22 cellular contexts compared by ENCODE assay signal in genomic region chr3:184912166-184912565, GRCh38.
DNase-seq lines count a peak whose midpoint lies in the region; FAIRE-seq and TF ChIP-seq lines count a peak whose summit lies in the region.
"Had no signal": no experiment of that assay in that cellular context is flagged by ENCODE, and none has a peak within 500 bp of the region (broad histone marks: within the 10 kb centered on the region; RNA-seq: fewer than 3 reads in every experiment).

No MANE protein-coding gene starts in this region.

- H3K27ac Mint-ChIP-seq in neural progenitor cell, result no peak overlapping the region
- H3K27ac Mint-ChIP-seq in activated CD4-positive, alpha-beta T cell treated with anti-CD3 and anti-CD28 coated beads, Interleukin-2, amount 10 ng/mL, durations not matched to agents 7 days and 5 days, result no peak overlapping the region
- H3K27ac Mint-ChIP-seq: CD4-positive, alpha-beta T cell had no signal

- H3K4ac ChIP-seq in H1 (replicated peaks; ENCODE audit: insufficient read length, low read depth, low read length), result no peak overlapping the region

- TF ChIP-seq POLR2A in H1 (IDR thresholded peaks at IDR 0.05; ENCODE audit: control extremely low read depth in 1 of 2, low read depth in 2 of 2, low read length in 2 of 2) (no peak), vagina (IDR thresholded peaks at IDR 0.05) (no peak)

- H3K27me3 Mint-ChIP-seq in neural progenitor cell (ENCODE audit: insufficient read depth, low read depth), result no peaks in the 10 kb centered on the region
- no peaks in the 10 kb centered on the region for H3K27me3 Mint-ChIP-seq in activated CD4-positive, alpha-beta T cell treated with anti-CD3 and anti-CD28 coated beads, Interleukin-2, amount 10 ng/mL, durations not matched to agents 7 days and 5 days
- H3K27me3 Mint-ChIP-seq: CD4-positive, alpha-beta T cell had no signal

- H2BK12ac ChIP-seq in H1 (ENCODE audit: low read depth, low read length), result no peak overlapping the region

- H3K4me2 ChIP-seq in H1 (ENCODE audit: insufficient read depth in 1 of 2, low read depth in 2 of 2, low read length in 2 of 2), result peak overlapping the region; percentile 62 to 73; a peak in 3 of 4 replicates
- peak overlapping the region; percentile 52 for H3K4me2 ChIP-seq in neural progenitor cell
- H3K4me2 ChIP-seq: BLaER1 treated with 17β-estradiol and CSF1 and Interleukin-3, amounts not matched to agents 10 nM and 100 nM had no signal

- no peak overlapping the region; the same call in 1 of the 2 replicates for H3K9ac ChIP-seq in HUES48 (ENCODE audit: low read depth, low read length)
- no peak overlapping the region for H3K9ac ChIP-seq in H1 (replicated peaks in 1 of 4; ENCODE audit: extremely low read depth in 1 of 4, low read depth in 3 of 4, low read length in 3 of 4)
- peak overlapping the region; percentile 3 for H3K9ac ChIP-seq in iPS-18a (ENCODE audit: low read length)
- H3K9ac ChIP-seq in neural progenitor cell, result no peak overlapping the region
- H3K9ac ChIP-seq: BLaER1 treated with 17β-estradiol and CSF1 and Interleukin-3, amounts not matched to agents 10 nM and 100 nM; GM23248 had no signal

- peaks cover 9% of the 10 kb centered on the region for H3K36me3 Mint-ChIP-seq in neural progenitor cell
- peaks cover 16% of the 10 kb centered on the region for H3K36me3 Mint-ChIP-seq in activated CD4-positive, alpha-beta T cell treated with anti-CD3 and anti-CD28 coated beads, Interleukin-2, amount 10 ng/mL, durations not matched to agents 7 days and 5 days (ENCODE audit: low read depth)

- intact Hi-C loops in vagina (cut with DNase I) (no loop called here), A673 (cut with micrococcal nuclease; ENCODE audit: unreplicated experiment) (no loop called here)

- peaks cover 40% of the 10 kb centered on the region for H3F3A ChIP-seq in neural progenitor cell (ENCODE audit: low read depth)

- TF ChIP-seq EP300 in H1 (IDR thresholded peaks at IDR 0.05; ENCODE audit: borderline replicate concordance in 1 of 2, low read depth in 2 of 2, low read length in 2 of 2), result no peak

- H3K36me3 ChIP-seq in HUES48 (ENCODE audit: control insufficient read depth, insufficient read depth, low read length) (no peaks in the 10 kb centered on the region), H1 (ENCODE audit: control insufficient read depth in 2 of 4, insufficient read depth in 4 of 4, low read length in 3 of 4) (no peaks in the 10 kb centered on the region; a peak in 2 of 8 replicates), iPS-18a (ENCODE audit: control insufficient read depth, low read depth, low read length) (no peaks in the 10 kb centered on the region), neural progenitor cell (no peaks in the 10 kb centered on the region), vagina (peaks cover 0 to 17% of the 10 kb centered on the region in 2 donors), A673 (ENCODE audit: insufficient read depth, low read length, poor library complexity, severe bottlenecking) (no peaks in the 10 kb centered on the region)

- no peak overlapping the region for H3K23ac ChIP-seq in H1 (ENCODE audit: insufficient read length)

- peak overlapping the region; percentile 48 for H3K4me3 ChIP-seq in HUES48 (ENCODE audit: low read depth, low read length)
- peak overlapping the region in 1 of 4 experiments; percentile 43; a peak in 1 of 8 replicates for H3K4me3 ChIP-seq in H1 (ENCODE audit: extremely low read depth in 1 of 4, insufficient read depth in 2 of 4, low read depth in 3 of 4, low read length in 4 of 4)
- H3K4me3 ChIP-seq in iPS-18a (ENCODE audit: low read length), result peak overlapping the region; percentile 40
- H3K4me3 ChIP-seq in neural progenitor cell, result no peak overlapping the region
- H3K4me3 ChIP-seq in vagina, result no peak overlapping the region
- H3K4me3 ChIP-seq in A673 (ENCODE audit: low read depth, low read length, poor library complexity, severe bottlenecking), result no peak overlapping the region
- H3K4me3 ChIP-seq: BLaER1 treated with 17β-estradiol and CSF1 and Interleukin-3, amounts not matched to agents 10 nM and 100 nM; GM23248 had no signal

- H3K27ac ChIP-seq in HUES48 (ENCODE audit: low read depth, low read length) (peak overlapping the region; percentile 92), H1 (ENCODE audit: low read depth, low read length) (no peak overlapping the region), iPS-18a (ENCODE audit: low read length) (peak overlapping the region; percentile 48), neural progenitor cell (no peak overlapping the region), vagina (no peak overlapping the region), A673 (ENCODE audit: low read depth, low read length, poor library complexity, severe bottlenecking) (no peak overlapping the region)
- H3K27ac ChIP-seq: BLaER1 treated with 17β-estradiol and CSF1 and Interleukin-3, amounts not matched to agents 10 nM and 100 nM; GM23248 had no signal

- H2BK5ac ChIP-seq in H1 (ENCODE audit: low read depth, low read length), result no peak overlapping the region

- no peaks in the 10 kb centered on the region for H3K9me3 Mint-ChIP-seq in neural progenitor cell
- H3K9me3 Mint-ChIP-seq in activated CD4-positive, alpha-beta T cell treated with anti-CD3 and anti-CD28 coated beads, Interleukin-2, amount 10 ng/mL, durations not matched to agents 7 days and 5 days, result no peaks in the 10 kb centered on the region
- H3K9me3 Mint-ChIP-seq: CD4-positive, alpha-beta T cell had no signal

- no peaks in the 10 kb centered on the region for H3K79me1 ChIP-seq in H1 (ENCODE audit: low read depth, low read length)

- no peak for TF ChIP-seq RAD21 in H1 (IDR thresholded peaks at IDR 0.05 in 1 of 2, conservative IDR thresholded peaks at IDR 0.05 in 1 of 2; ENCODE audit: low read depth in 2 of 2, low read length in 2 of 2)

- no peak for DNase-seq in H1 (ENCODE audit: low read depth in 1 of 2, low spot score in 2 of 2)
- DNase-seq in neural progenitor cell (ENCODE audit: low spot score), result peak; percentile 20
- no peak for DNase-seq in vagina (ENCODE audit: extremely low spot score in 2 of 2)
- DNase-seq in A673 (ENCODE audit: low spot score), result no peak
- DNase-seq in activated naive CD4-positive, alpha-beta T cell treated with anti-CD3 and anti-CD28 coated beads, Interleukin-2, amount 50 U/mL, for 16 hours, result no peak
- DNase-seq in activated CD4-positive, alpha-beta T cell treated with anti-CD3 and anti-CD28 coated beads, Interleukin-2, amount 10 ng/mL, durations not matched to agents 7 days and 5 days, result no peak
- DNase-seq: AML-193; CD4-positive, alpha-beta T cell; DMS53; GM23248; Kasumi-1; NCI-H1092 treated with DMSO at 0.1 percent for 48 hours; NCI-H1436 treated with DMSO at 0.1 percent for 48 hours; NCI-H187 treated with DMSO at 0.1 percent for 48 hours; NCI-H774; SHP77 treated with DMSO at 0.1 percent for 48 hours had no signal

- no peak overlapping the region for H4K8ac ChIP-seq in H1 (ENCODE audit: extremely low read depth, insufficient read depth, low read length)

- no peak overlapping the region for H3K18ac ChIP-seq in H1 (ENCODE audit: extremely low read depth, low read length)

- H2BK15ac ChIP-seq in H1 (ENCODE audit: low read length), result no peak overlapping the region

- peaks cover 27% of the 10 kb centered on the region for H3K4me1 Mint-ChIP-seq in neural progenitor cell
- no peaks in the 10 kb centered on the region for H3K4me1 Mint-ChIP-seq in activated CD4-positive, alpha-beta T cell treated with anti-CD3 and anti-CD28 coated beads, Interleukin-2, amount 10 ng/mL, durations not matched to agents 7 days and 5 days

- H4K91ac ChIP-seq in H1 (replicated peaks; ENCODE audit: insufficient read length, low read length), result no peak overlapping the region

- no peaks in the 10 kb centered on the region for H3K9me3 ChIP-seq in HUES48 (ENCODE audit: control insufficient read depth, insufficient read depth, low read length)
- no peaks in the 10 kb centered on the region for H3K9me3 ChIP-seq in H1 (ENCODE audit: insufficient read depth in 2 of 2, low read depth in 1 of 2, low read length in 1 of 2)
- H3K9me3 ChIP-seq in iPS-18a (ENCODE audit: control insufficient read depth, low read depth, low read length), result no peaks in the 10 kb centered on the region
- H3K9me3 ChIP-seq in neural progenitor cell (ENCODE audit: low read depth), result no peaks in the 10 kb centered on the region
- no peaks in the 10 kb centered on the region for H3K9me3 ChIP-seq in vagina
- no peaks in the 10 kb centered on the region for H3K9me3 ChIP-seq in A673 (ENCODE audit: low read depth, low read length, poor library complexity, severe bottlenecking)
- H3K9me3 ChIP-seq: BLaER1 treated with 17β-estradiol and CSF1 and Interleukin-3, amounts not matched to agents 10 nM and 100 nM had no signal

- BruUV-seq in A673 (replicated peaks; lab: Mats Ljungman, UMichigan), result no TSS peak

- whole genome bisulfite sequencing in H1 (ENCODE audit: extremely low coverage in 1 of 2, insufficient coverage in 1 of 2, insufficient read length in 1 of 2, insufficient replicate concordance in 2 of 2, low coverage in 1 of 2, low lambda C conversion rate in 2 of 2, missing lambda C conversion rate in 1 of 2), 2 experiments, result 49% methylated on average over 7 of the region's 7 CpGs; no CpG with 5 or more reads in 1 of the 2 experiments

- no peak overlapping the region for H4K5ac ChIP-seq in H1 (ENCODE audit: insufficient read length, low read depth, low read length)

- H3K23me2 ChIP-seq in H1 (ENCODE audit: low read depth, low read length), result no peaks in the 10 kb centered on the region

- CTCF ChIA-PET in H1 (lab: Charles Lee; ENCODE audit: partially characterized antibody), result interaction anchor here (1.1 to 1.7 kb wide), 3 partner anchors 9 to 25 kb away, joined by 3 to 4 read pairs (median 4); no protein-coding TSS in a partner anchor
- CTCF ChIA-PET in A673 (lab: Charles Lee), result no interaction called here
- CTCF ChIA-PET in activated CD4-positive, alpha-beta T cell treated with anti-CD3 and anti-CD28 coated beads, Interleukin-2, amount 10 ng/mL, durations not matched to agents 7 days and 5 days (lab: Charles Lee), result interaction anchor here (1.0 kb wide), 1 partner anchor 9 kb away, joined by 3 read pairs; no protein-coding TSS in a partner anchor

- no peak overlapping the region for H3K4me3 Mint-ChIP-seq in neural progenitor cell
- no peak overlapping the region for H3K4me3 Mint-ChIP-seq in activated CD4-positive, alpha-beta T cell treated with anti-CD3 and anti-CD28 coated beads, Interleukin-2, amount 10 ng/mL, durations not matched to agents 7 days and 5 days
- H3K4me3 Mint-ChIP-seq: CD4-positive, alpha-beta T cell had no signal

- H3K14ac ChIP-seq in H1 (ENCODE audit: insufficient read length), result no peak overlapping the region

- H2BK20ac ChIP-seq in H1 (ENCODE audit: low read length), result peak overlapping the region; percentile 73; the same call in 1 of the 2 replicates

- H4K20me1 ChIP-seq in H1 (replicated peaks in 1 of 2; ENCODE audit: control insufficient read depth in 1 of 2, insufficient read depth in 2 of 2, low read length in 2 of 2) (no peaks in the 10 kb centered on the region), neural progenitor cell (ENCODE audit: low read depth) (no peaks in the 10 kb centered on the region)

- H3K27me3 ChIP-seq in HUES48 (ENCODE audit: control insufficient read depth, insufficient read depth, low read length) (no peaks in the 10 kb centered on the region), H1 (replicated peaks in 1 of 4; ENCODE audit: control insufficient read depth in 3 of 4, extremely low read depth in 1 of 4, insufficient read depth in 3 of 4, low read length in 3 of 4) (no peaks in the 10 kb centered on the region), iPS-18a (ENCODE audit: control insufficient read depth, insufficient read depth, low read length) (no peaks in the 10 kb centered on the region), neural progenitor cell (no peaks in the 10 kb centered on the region), vagina (no peaks in the 10 kb centered on the region), A673 (replicated peaks; ENCODE audit: insufficient read depth, low read depth, low read length, poor library complexity) (no peaks in the 10 kb centered on the region)
- H3K27me3 ChIP-seq: BLaER1 treated with 17β-estradiol and CSF1 and Interleukin-3, amounts not matched to agents 10 nM and 100 nM had no signal

- H3K4me1 ChIP-seq in HUES48 (ENCODE audit: control insufficient read depth, insufficient read depth, low read length) (peaks cover 70% of the 10 kb centered on the region), H1 (replicated peaks in 1 of 4; ENCODE audit: control insufficient read depth in 3 of 4, insufficient read depth in 4 of 4, low read length in 3 of 4) (peaks cover 19 to 41% (median 29%) of the 10 kb centered on the region in 4 experiments), iPS-18a (ENCODE audit: control insufficient read depth, low read depth, low read length) (peaks cover 59% of the 10 kb centered on the region), neural progenitor cell (peaks cover 57% of the 10 kb centered on the region), vagina (no peaks in the 10 kb centered on the region), A673 (ENCODE audit: insufficient read depth, low read length, poor library complexity, severe bottlenecking) (no peaks in the 10 kb centered on the region)
- H3K4me1 ChIP-seq: BLaER1 treated with 17β-estradiol and CSF1 and Interleukin-3, amounts not matched to agents 10 nM and 100 nM had no signal

- no peaks in the 10 kb centered on the region for H3K79me2 ChIP-seq in H1 (ENCODE audit: control insufficient read depth in 1 of 2, insufficient read depth in 2 of 2, low read length in 2 of 2)
- no peaks in the 10 kb centered on the region for H3K79me2 ChIP-seq in neural progenitor cell (ENCODE audit: low read depth)

- TF ChIP-seq CTCF in H1 (IDR thresholded peaks at IDR 0.05; ENCODE audit: control extremely low read depth in 1 of 3, insufficient read depth in 1 of 3, low read depth in 1 of 3, low read length in 3 of 3), result no peak
- no peak for TF ChIP-seq CTCF in neural progenitor cell (IDR thresholded peaks at IDR 0.05)
- TF ChIP-seq CTCF in vagina (IDR thresholded peaks at IDR 0.05), result no peak
- TF ChIP-seq CTCF in A673 (conservative IDR thresholded peaks at IDR 0.05; ENCODE audit: low read depth, low read length), result no peak

- no peak overlapping the region for H2AK5ac ChIP-seq in H1 (ENCODE audit: low read depth, low read length)

- no peak for FAIRE-seq in H1 (lab: Jason Lieb, UNC)
- FAIRE-seq: A204.1, GM18507, HepG2 had no signal

- POLR2A ChIA-PET in H1 (lab: Charles Lee; ENCODE audit: partially characterized antibody) (interaction anchor here (1.0 to 1.5 kb wide), 2 partner anchors 12 to 14 kb away, joined by 3 to 4 read pairs; no protein-coding TSS in a partner anchor), A673 (lab: Charles Lee; ENCODE audit: low non-redundant PET) (no interaction called here)
- POLR2A ChIA-PET in activated CD4-positive, alpha-beta T cell treated with anti-CD3 and anti-CD28 coated beads, Interleukin-2, amount 10 ng/mL, durations not matched to agents 7 days and 5 days (lab: Charles Lee), result no interaction called here

- peak overlapping the region; percentile 93 for H2BK120ac ChIP-seq in H1 (replicated peaks; ENCODE audit: low read depth, low read length)

- no peak overlapping the region for H3K56ac ChIP-seq in H1 (replicated peaks; ENCODE audit: insufficient read length, low read depth, low read length)

- no peak overlapping the region for H2AFZ ChIP-seq in H1 (ENCODE audit: low read length)
- H2AFZ ChIP-seq in neural progenitor cell (replicated peaks), result no peak overlapping the region
- H2AFZ ChIP-seq: GM23248 had no signal

Comparison
In these comparisons a context has a peak if more than half of its experiments do, and no peak if none do; other contexts are left out.
1. H3K27ac ChIP-seq: peak in HUES48 (single experiment) and iPS-18a (single experiment); none in H1 (single experiment), neural progenitor cell (single experiment), vagina (single experiment) and A673 (single experiment).
2. H3K4me3 ChIP-seq: peak in HUES48 (single experiment) and iPS-18a (single experiment); none in neural progenitor cell (single experiment), vagina (0 of 2) and A673 (single experiment).